Comparison of ENCODE assay signal across 22 cellular contexts in genomic region chr17:9811086-9811485, GRCh38. TPM values are rescaled to one million over a fixed set of nuclear protein-coding genes. Genes with fewer than 3 reads are reported as not detected.
A peak's percentile ranks its signal among the peaks of the same experiment; 100 is the strongest.
DNase-seq lines count a peak whose midpoint lies in the region; ATAC-seq, FAIRE-seq and TF ChIP-seq lines count a peak whose summit lies in the region.
"Had no signal": no experiment of that assay in that cellular context is flagged by ENCODE, and none has a peak within 500 bp of the region (broad histone marks: within the 10 kb centered on the region; RNA-seq: fewer than 3 reads in every experiment).

No MANE protein-coding gene starts in this region.

- BruUV-seq in PC-3 (replicated peaks; lab: Mats Ljungman, UMichigan): no TSS peak

- POLR2A ChIA-PET in A549 (lab: Yijun Ruan, JAX) (no interaction called here), PC-3 (lab: Charles Lee; ENCODE audit: unreplicated experiment) (interaction anchor here (0.6 kb wide), 1 partner anchor 24 kb away, joined by 7 read pairs; no protein-coding TSS in a partner anchor)

- no peaks in the 10 kb centered on the region; the same call in 2 of the 3 replicates for H3K4me1 ChIP-seq in A549
- peaks cover 24% of the 10 kb centered on the region for H3K4me1 ChIP-seq in PC-3 (ENCODE audit: insufficient read depth, low read length)
- H3K4me1 ChIP-seq in neural progenitor cell: no peaks in the 10 kb centered on the region
- H3K4me1 ChIP-seq in upper lobe of left lung: no peaks in the 10 kb centered on the region
- H3K4me1 ChIP-seq: Peyer's patch had no signal

- intact Hi-C loops in PC-3 (cut with micrococcal nuclease): loop anchor here (5.0 kb wide), 1 partner anchor 71 kb away; no protein-coding TSS in a partner anchor

- H3K4me2 ChIP-seq in A549 (no peak overlapping the region), PC-3 (ENCODE audit: low read length) (peak overlapping the region; percentile 71), neural progenitor cell (no peak overlapping the region)

- H3K4me3 ChIP-seq in A549 (no peak overlapping the region), PC-3 (ENCODE audit: low read length) (peak overlapping the region; percentile 33; the same call in 1 of the 2 replicates), neural progenitor cell (no peak overlapping the region), foreskin fibroblast (ENCODE audit: low read depth in 1 of 2, low read length in 2 of 2) (no peak overlapping the region), upper lobe of left lung (no peak overlapping the region)
- H3K4me3 ChIP-seq: Peyer's patch had no signal

- no peak for TF ChIP-seq POLR2A in A549 (IDR thresholded peaks at IDR 0.05; ENCODE audit: low read length)
- TF ChIP-seq POLR2A in upper lobe of left lung (IDR thresholded peaks at IDR 0.05): no peak

- peak overlapping the region; percentile 11; the same call in 1 of the 2 replicates for H2AFZ ChIP-seq in PC-3 (ENCODE audit: low read length)
- no peak overlapping the region for H2AFZ ChIP-seq in neural progenitor cell (replicated peaks)

- H3K9me3 Mint-ChIP-seq in neural progenitor cell: peaks cover under 1% of the 10 kb centered on the region

- H3K27ac ChIP-seq in A549: peak overlapping the region in 1 of 2 experiments; percentile 53; a peak in 3 of 6 replicates
- peak overlapping the region; percentile 92 for H3K27ac ChIP-seq in PC-3 (ENCODE audit: low read length)
- peak overlapping the region; percentile 2 for H3K27ac ChIP-seq in caudate nucleus (ENCODE audit: low read depth, low read length)
- no peak overlapping the region for H3K27ac ChIP-seq in neural progenitor cell
- no peak overlapping the region for H3K27ac ChIP-seq in upper lobe of left lung
- H3K27ac ChIP-seq: C4-2B, Peyer's patch had no signal

- no peak for FAIRE-seq in A549 (lab: Jason Lieb, UNC)
- FAIRE-seq: H54 had no signal

- H3K4me3 Mint-ChIP-seq in neural progenitor cell: no peak overlapping the region
- H3K4me3 Mint-ChIP-seq: CD8-positive, alpha-beta memory T cell had no signal

- H3K79me2 ChIP-seq in PC-3 (ENCODE audit: low read length): no peaks in the 10 kb centered on the region
- H3K79me2 ChIP-seq in neural progenitor cell (ENCODE audit: low read depth): no peaks in the 10 kb centered on the region

- H3K36me3 ChIP-seq in PC-3 (ENCODE audit: low read depth, low read length): no peaks in the 10 kb centered on the region
- H3K36me3 ChIP-seq in neural progenitor cell: no peaks in the 10 kb centered on the region
- no peaks in the 10 kb centered on the region for H3K36me3 ChIP-seq in upper lobe of left lung
- H3K36me3 ChIP-seq: Peyer's patch had no signal

- TF ChIP-seq EP300 in A549 (IDR thresholded peaks at IDR 0.05): no peak
- no peak for TF ChIP-seq EP300 in upper lobe of left lung (IDR thresholded peaks at IDR 0.05)

- DNase-seq in A172 (ENCODE audit: low spot score) (peak; percentile 33), A549 (ENCODE audit: low read depth in 1 of 2, low spot score in 1 of 2) (no peak), PC-3 (peak; percentile 82), caudate nucleus (lab: John Stamatoyannopoulos, UW) (peak in 12 of 61 donors; percentile 1 to 54 (median 20)), neural progenitor cell (ENCODE audit: low spot score) (no peak), foreskin fibroblast (no peak), upper lobe of left lung (no peak)
- DNase-seq: AML-193; CD8-positive, alpha-beta memory T cell; KBM-7; NCI-H1105; NCI-H2029 treated with DMSO at 0.1 percent for 48 hours; NCI-H345; NCI-H524; NCI-H774; Peyer's patch; SHP77; SW 1271 had no signal

- H3K36me3 Mint-ChIP-seq in neural progenitor cell: no peaks in the 10 kb centered on the region
- H3K36me3 Mint-ChIP-seq: CD8-positive, alpha-beta memory T cell had no signal

- H3K9ac ChIP-seq in PC-3 (ENCODE audit: low read length): peak overlapping the region; percentile 59
- no peak overlapping the region for H3K9ac ChIP-seq in neural progenitor cell

- no peaks in the 10 kb centered on the region for H3F3A ChIP-seq in PC-3 (ENCODE audit: low read length, unreplicated experiment)
- no peaks in the 10 kb centered on the region for H3F3A ChIP-seq in neural progenitor cell (ENCODE audit: low read depth)

- H3K9me2 ChIP-seq in PC-3 (replicated peaks; ENCODE audit: low read length): no peaks in the 10 kb centered on the region

- TF ChIP-seq CTCF in A549 (IDR thresholded peaks at IDR 0.05) (no peak), PC-3 (conservative IDR thresholded peaks at IDR 0.05; ENCODE audit: low read depth, low read length) (no peak), neural progenitor cell (IDR thresholded peaks at IDR 0.05) (no peak), foreskin fibroblast (IDR thresholded peaks at IDR 0.05; ENCODE audit: low read depth, low read length) (no peak), upper lobe of left lung (IDR thresholded peaks at IDR 0.05) (no peak)

- H3K27me3 Mint-ChIP-seq in neural progenitor cell (ENCODE audit: insufficient read depth, low read depth): peaks cover 2% of the 10 kb centered on the region

- peak in 1 of 2 experiments; percentile 45; a peak in 3 of 6 replicates for ATAC-seq in A549
- peak; percentile 87 for ATAC-seq in PC-3
- no peak for ATAC-seq in SK-N-SH treated with all-trans-retinoic acid at 6 μM for 48 hours
- no peak for ATAC-seq in upper lobe of left lung (ENCODE audit: low FRiP score in 2 of 2)

- WGBS in A549 (ENCODE audit: missing lambda C conversion rate): 64% methylated on average over 5 of the region's 5 CpGs
- WGBS in upper lobe of left lung, 2 donors: 86 to 93% methylated on average over 5 of the region's 5 CpGs

- H4K20me1 ChIP-seq in PC-3 (ENCODE audit: low read length) (no peaks in the 10 kb centered on the region), neural progenitor cell (ENCODE audit: low read depth) (no peaks in the 10 kb centered on the region)

- H3K27ac Mint-ChIP-seq in neural progenitor cell: no peak overlapping the region
- H3K27ac Mint-ChIP-seq: CD8-positive, alpha-beta memory T cell had no signal

- TF ChIP-seq RAD21 in A549 (conservative IDR thresholded peaks at IDR 0.05 in 1 of 2, IDR thresholded peaks at IDR 0.05 in 1 of 2): no peak

- no peaks in the 10 kb centered on the region for H3K27me3 ChIP-seq in PC-3 (ENCODE audit: low read length)
- no peaks in the 10 kb centered on the region for H3K27me3 ChIP-seq in neural progenitor cell
- H3K27me3 ChIP-seq in upper lobe of left lung: no peaks in the 10 kb centered on the region
- H3K27me3 ChIP-seq: Peyer's patch had no signal

- CTCF ChIA-PET in A549 (lab: Yijun Ruan, JAX) (interaction anchor here (0.8 to 2.3 kb wide), 5 partner anchors 9 to 115 kb away, joined by 3 to 10 read pairs (median 3); no protein-coding TSS in a partner anchor), PC-3 (lab: Charles Lee) (no interaction called here)

- H3K4me1 Mint-ChIP-seq in neural progenitor cell: peaks cover 6% of the 10 kb centered on the region
- H3K4me1 Mint-ChIP-seq: CD8-positive, alpha-beta memory T cell had no signal

- H3K9me3 ChIP-seq in A549 (no peaks in the 10 kb centered on the region), PC-3 (ENCODE audit: low read length) (no peaks in the 10 kb centered on the region), neural progenitor cell (ENCODE audit: low read depth) (no peaks in the 10 kb centered on the region), upper lobe of left lung (no peaks in the 10 kb centered on the region)
- H3K9me3 ChIP-seq: Peyer's patch had no signal

TF ChIP-seq in A549, 52 proteins besides CTCF, POLR2A, EP300 and RAD21 (continues in another document):
- TF ChIP-seq USF2 (IDR thresholded peaks at IDR 0.05): no peak

TF ChIP-seq in SK-N-SH treated with all-trans-retinoic acid at 6 μM for 48 hours, 23 proteins besides CTCF, POLR2A, EP300 and RAD21 (continues in another document):
- TF ChIP-seq GLIS3 (CRISPR knock-in tag; IDR thresholded peaks at IDR 0.05): no peak

RNA-seq across cellular contexts. Expression of gene GSG1L2, which starts 10.8 kb away (rescaled TPM):
- not detected in 2 replicates for total RNA-seq in A172 (2014; rRNA removed; shearing (Covaris generic))
- not detected in 2 replicates for polyA plus RNA-seq in A549 (2011; rRNA removed)
- 0.08 TPM in 1 of 2 replicates, not detected in the other for polyA plus RNA-seq in A549 (2012; cell fraction: cytosol; rRNA removed)
- polyA plus RNA-seq in A549 (2012; cell fraction: nucleus; rRNA removed): 0.23 TPM in 1 of 2 replicates, not detected in the other
- polyA plus RNA-seq in A549 (2017; fragmentation: RNase III; extraction: RNeasy Plus Mini Kit Qiagen cat#74134 plus additional on column Dnase treatment): not detected in 3 replicates
- not detected in 2 replicates for polyA minus RNA-seq in A549 (2011; rRNA and poly(A)+ RNA removed)
- total RNA-seq in PC-3 (2014; rRNA removed): not detected in 2 replicates
- total RNA-seq in neural progenitor cell (ENCODE audit: low replicate concordance): not detected in 2 replicates
- not detected for total RNA-seq in upper lobe of left lung
- total RNA-seq: CD8-positive, alpha-beta memory T cell; Peyer's patch had no signal
- polyA plus RNA-seq: AG04450; CD8-positive, alpha-beta memory T cell had no signal

RNA-seq across cellular contexts. Expression of gene GLP2R, which starts 14.6 kb away (rescaled TPM):
- total RNA-seq in A172 (2014; rRNA removed; shearing (Covaris generic)): 0.50 and 1.7 TPM in 2 replicates
- polyA plus RNA-seq in A549 (2011; rRNA removed): 48.7 and 76.4 TPM in 2 replicates
- polyA plus RNA-seq in A549 (2012; cell fraction: cytosol; rRNA removed): 9.6 and 16.7 TPM in 2 replicates
- polyA plus RNA-seq in A549 (2012; cell fraction: nucleus; rRNA removed): 7.3 and 11.0 TPM in 2 replicates
- polyA plus RNA-seq in A549 (2017; fragmentation: RNase III; extraction: RNeasy Plus Mini Kit Qiagen cat#74134 plus additional on column Dnase treatment): 23.6 to 34.1 TPM (median 27.9 TPM) in 3 replicates
- polyA minus RNA-seq in A549 (2011; rRNA and poly(A)+ RNA removed): 153 and 165 TPM in 2 replicates
- total RNA-seq in PC-3 (2014; rRNA removed): 0.06 and 0.22 TPM in 2 replicates
- total RNA-seq in neural progenitor cell (ENCODE audit: low replicate concordance): not detected in 2 replicates
- 1 to 10 TPM in 2 of 6 donors, under 1 TPM in 2, not detected in 2; 0.30 to 2.0 (median 0.78) TPM for total RNA-seq in upper lobe of left lung
- total RNA-seq: CD8-positive, alpha-beta memory T cell had no signal
- polyA plus RNA-seq: CD8-positive, alpha-beta memory T cell had no signal

RNA-seq across cellular contexts. Expression of gene DHRS7C, which starts 19.7 kb away (rescaled TPM):
- total RNA-seq in A172 (2014; rRNA removed; shearing (Covaris generic)): not detected in 2 replicates
- polyA plus RNA-seq in A549 (2011; rRNA removed) (not detected in 2 replicates), A549 (2017; fragmentation: RNase III; extraction: RNeasy Plus Mini Kit Qiagen cat#74134 plus additional on column Dnase treatment) (not detected in 3 replicates)
- not detected in 2 replicates for polyA plus RNA-seq in A549 (2012; cell fraction: cytosol; rRNA removed)
- not detected in 2 replicates for polyA plus RNA-seq in A549 (2012; cell fraction: nucleus; rRNA removed)
- polyA minus RNA-seq in A549 (2011; rRNA and poly(A)+ RNA removed): not detected in 2 replicates
- total RNA-seq in PC-3 (2014; rRNA removed) (not detected in 2 replicates), neural progenitor cell (ENCODE audit: low replicate concordance) (not detected in 2 replicates), upper lobe of left lung (not detected)
- total RNA-seq: CD8-positive, alpha-beta memory T cell; Peyer's patch had no signal
- polyA plus RNA-seq: AG04450; CD8-positive, alpha-beta memory T cell had no signal

Comparison
In these comparisons a context has a peak if more than half of its experiments do, and no peak if none do; other contexts are left out.
1. DNase-seq: peak in A172 (single experiment) and PC-3 (single experiment); none in A549 (0 of 2), neural progenitor cell (single experiment), foreskin fibroblast (0 of 2) and upper lobe of left lung (0 of 2).
2. H3K27ac ChIP-seq: peak in PC-3 (single experiment) and caudate nucleus (single experiment); none in neural progenitor cell (single experiment) and upper lobe of left lung (0 of 4).